In genomic region chr1:56627019-56627635, GRCh38 we compare ENCODE assay signal across 16 cellular contexts. TPM values are rescaled to one million over a fixed set of nuclear protein-coding genes. Genes with fewer than 3 reads are reported as not detected.
DNase-seq lines count a peak whose midpoint lies in the region; ATAC-seq and TF ChIP-seq lines count a peak whose summit lies in the region.
"Had no signal": no experiment of that assay in that cellular context is flagged by ENCODE, and none has a peak within 500 bp of the region (broad histone marks: within the 10 kb centered on the region; RNA-seq: fewer than 3 reads in every experiment).

No MANE protein-coding gene starts in this region.

- no peaks in the 10 kb centered on the region for H3K27me3 Mint-ChIP-seq in activated CD8-positive, alpha-beta memory T cell treated with anti-CD3 and anti-CD28 coated beads, Interleukin-2, amount 10 ng/mL, durations not matched to agents 7 days and 5 days
- H3K27me3 Mint-ChIP-seq in activated naive CD4-positive, alpha-beta T cell treated with anti-CD3 and anti-CD28 coated beads, Interleukin-2, amount 10 ng/mL, durations not matched to agents 7 days and 5 days = peaks cover 4% of the 10 kb centered on the region

- H3K9me3 ChIP-seq in SK-N-SH (no peaks in the 10 kb centered on the region), RWPE2 (ENCODE audit: severe bottlenecking) (no peaks in the 10 kb centered on the region), fibroblast of lung (ENCODE audit: control insufficient read depth, insufficient read depth, low read depth, low read length) (no peaks in the 10 kb centered on the region)

- no peak overlapping the region for H3K27ac Mint-ChIP-seq in activated CD8-positive, alpha-beta memory T cell treated with anti-CD3 and anti-CD28 coated beads, Interleukin-2, amount 10 ng/mL, durations not matched to agents 7 days and 5 days
- H3K27ac Mint-ChIP-seq in activated naive CD4-positive, alpha-beta T cell treated with anti-CD3 and anti-CD28 coated beads, Interleukin-2, amount 10 ng/mL, durations not matched to agents 7 days and 5 days = no peak overlapping the region
- H3K27ac Mint-ChIP-seq: CD4-positive, alpha-beta T cell had no signal

- CTCF ChIA-PET in SK-N-SH (lab: Yijun Ruan, JAX) = interaction anchor here (1.1 kb wide), 1 partner anchor 42 kb away, joined by 4 read pairs; no protein-coding TSS in a partner anchor
- CTCF ChIA-PET in activated CD8-positive, alpha-beta memory T cell treated with anti-CD3 and anti-CD28 coated beads, Interleukin-2, amount 10 ng/mL, durations not matched to agents 7 days and 5 days (lab: Charles Lee) = no interaction called here
- CTCF ChIA-PET in activated naive CD4-positive, alpha-beta T cell treated with anti-CD3 and anti-CD28 coated beads, Interleukin-2, amount 10 ng/mL, durations not matched to agents 7 days and 5 days (lab: Charles Lee) = no interaction called here

- no peak overlapping the region for H3K4me3 Mint-ChIP-seq in activated CD8-positive, alpha-beta memory T cell treated with anti-CD3 and anti-CD28 coated beads, Interleukin-2, amount 10 ng/mL, durations not matched to agents 7 days and 5 days
- no peak overlapping the region for H3K4me3 Mint-ChIP-seq in activated naive CD4-positive, alpha-beta T cell treated with anti-CD3 and anti-CD28 coated beads, Interleukin-2, amount 10 ng/mL, durations not matched to agents 7 days and 5 days
- H3K4me3 Mint-ChIP-seq: CD4-positive, alpha-beta T cell had no signal

- no peak for TF ChIP-seq EP300 in SK-N-SH (IDR thresholded peaks at IDR 0.05; ENCODE audit: borderline replicate concordance in 1 of 2, low read depth in 1 of 2, low read length in 1 of 2)

- H3K27me3 ChIP-seq in SK-N-SH (ENCODE audit: insufficient read depth) (no peaks in the 10 kb centered on the region), RWPE2 (ENCODE audit: insufficient read depth, poor library complexity, severe bottlenecking) (no peaks in the 10 kb centered on the region), fibroblast of lung (ENCODE audit: control insufficient read depth, insufficient read depth, low read length) (no peaks in the 10 kb centered on the region)

- H3K79me2 ChIP-seq in SK-N-SH (ENCODE audit: insufficient read depth) (no peaks in the 10 kb centered on the region), fibroblast of lung (ENCODE audit: control insufficient read depth, insufficient read depth, low read length) (no peaks in the 10 kb centered on the region)

- 78% methylated on average over 3 of the region's 3 CpGs for WGBS in SK-N-SH (ENCODE audit: low lambda C conversion rate)

- H3K9ac ChIP-seq in SK-N-SH = no peak overlapping the region
- no peak overlapping the region for H3K9ac ChIP-seq in fibroblast of lung (ENCODE audit: insufficient read depth, low read length)

- no peaks in the 10 kb centered on the region for H3K9me3 Mint-ChIP-seq in activated CD8-positive, alpha-beta memory T cell treated with anti-CD3 and anti-CD28 coated beads, Interleukin-2, amount 10 ng/mL, durations not matched to agents 7 days and 5 days (ENCODE audit: low read depth)
- H3K9me3 Mint-ChIP-seq in activated naive CD4-positive, alpha-beta T cell treated with anti-CD3 and anti-CD28 coated beads, Interleukin-2, amount 10 ng/mL, durations not matched to agents 7 days and 5 days = no peaks in the 10 kb centered on the region
- H3K9me3 Mint-ChIP-seq: CD4-positive, alpha-beta T cell had no signal

- H4K20me1 ChIP-seq in SK-N-SH (ENCODE audit: insufficient read depth) (no peaks in the 10 kb centered on the region), fibroblast of lung (ENCODE audit: control insufficient read depth, extremely low read depth, insufficient read depth, low read length) (no peaks in the 10 kb centered on the region)

- no peaks in the 10 kb centered on the region for H3K9me2 ChIP-seq in SK-N-SH

- no peak overlapping the region for H3K4me3 ChIP-seq in SK-N-SH (ENCODE audit: low read depth in 2 of 2, low read length in 1 of 2)
- H3K4me3 ChIP-seq in RWPE2 (ENCODE audit: severe bottlenecking) = no peak overlapping the region
- H3K4me3 ChIP-seq in fibroblast of lung (replicated peaks in 1 of 4; ENCODE audit: control extremely low read depth in 1 of 4, insufficient read depth in 1 of 4, low read depth in 3 of 4, low read length in 4 of 4) = no peak overlapping the region

- H3F3A ChIP-seq in SK-N-SH (replicated peaks; ENCODE audit: insufficient read depth) = peaks cover 16% of the 10 kb centered on the region

- no peak for DNase-seq in SK-N-SH
- no peak for DNase-seq in RWPE2 (ENCODE audit: low spot score)
- DNase-seq in fibroblast of lung (ENCODE audit: low read depth in 2 of 2) = peak in 1 of 2 donors; percentile 27
- no peak for DNase-seq in central memory CD4-positive, alpha-beta T cell
- no peak for DNase-seq in activated CD8-positive, alpha-beta memory T cell treated with anti-CD3 and anti-CD28 coated beads, Interleukin-2, amount 10 ng/mL, durations not matched to agents 7 days and 5 days
- DNase-seq in activated naive CD4-positive, alpha-beta T cell treated with anti-CD3 and anti-CD28 coated beads, Interleukin-2, amount 10 ng/mL, durations not matched to agents 7 days and 5 days = no peak
- DNase-seq: 8988T; CD4-positive, alpha-beta T cell; KBM-7; NCI-H1694 treated with DMSO at 0.1 percent for 48 hours; NCI-H510A treated with DMSO at 0.1 percent for 48 hours; OCI-M1; RPMI8226; SIG-M5 had no signal

- H3K4me2 ChIP-seq in SK-N-SH = 0 out of 2 replicates have a peak overlapping the region, but pooled peaks have one; percentile 21
- H3K4me2 ChIP-seq in fibroblast of lung (ENCODE audit: extremely low read depth, insufficient read depth, low read length) = peak overlapping the region; percentile 45

- POLR2A ChIA-PET in SK-N-SH (lab: Yijun Ruan, JAX) = no interaction called here

- TF ChIP-seq RAD21 in SK-N-SH (IDR thresholded peaks at IDR 0.05; ENCODE audit: low read length) = no peak

- no peaks in the 10 kb centered on the region for H3K36me3 Mint-ChIP-seq in activated CD8-positive, alpha-beta memory T cell treated with anti-CD3 and anti-CD28 coated beads, Interleukin-2, amount 10 ng/mL, durations not matched to agents 7 days and 5 days
- no peaks in the 10 kb centered on the region for H3K36me3 Mint-ChIP-seq in activated naive CD4-positive, alpha-beta T cell treated with anti-CD3 and anti-CD28 coated beads, Interleukin-2, amount 10 ng/mL, durations not matched to agents 7 days and 5 days

- H3K36me3 ChIP-seq in SK-N-SH (replicated peaks in 1 of 2; ENCODE audit: control insufficient read depth in 1 of 2, insufficient read depth in 2 of 2, low read length in 1 of 2) (no peaks in the 10 kb centered on the region), RWPE2 (ENCODE audit: low read depth) (no peaks in the 10 kb centered on the region), fibroblast of lung (ENCODE audit: control insufficient read depth, insufficient read depth, low read length) (no peaks in the 10 kb centered on the region)

- no peaks in the 10 kb centered on the region for H3K4me1 Mint-ChIP-seq in activated CD8-positive, alpha-beta memory T cell treated with anti-CD3 and anti-CD28 coated beads, Interleukin-2, amount 10 ng/mL, durations not matched to agents 7 days and 5 days
- H3K4me1 Mint-ChIP-seq in activated naive CD4-positive, alpha-beta T cell treated with anti-CD3 and anti-CD28 coated beads, Interleukin-2, amount 10 ng/mL, durations not matched to agents 7 days and 5 days = no peaks in the 10 kb centered on the region

- H2AFZ ChIP-seq in SK-N-SH (ENCODE audit: low read depth) (no peak overlapping the region), fibroblast of lung (ENCODE audit: low read length) (no peak overlapping the region)

- TF ChIP-seq CTCF in SK-N-SH (IDR thresholded peaks at IDR 0.05) (no peak), RWPE2 (IDR thresholded peaks at IDR 0.05; ENCODE audit: poor library complexity, severe bottlenecking) (no peak), fibroblast of lung (conservative IDR thresholded peaks at IDR 0.05 in 1 of 2, IDR thresholded peaks at IDR 0.05 in 1 of 2; ENCODE audit: low read depth in 1 of 2, low read length in 2 of 2) (no peak)

- H3K4me1 ChIP-seq in SK-N-SH (ENCODE audit: control insufficient read depth in 1 of 2, insufficient read depth in 2 of 2, low read depth in 1 of 2, low read length in 1 of 2) (peaks cover 0 to 5% of the 10 kb centered on the region in 2 experiments; a peak in 1 of 4 replicates), RWPE2 (ENCODE audit: insufficient read depth, poor library complexity, severe bottlenecking) (peaks cover 21% of the 10 kb centered on the region), fibroblast of lung (ENCODE audit: control insufficient read depth, extremely low read depth, insufficient read depth, low read length) (peaks cover 10% of the 10 kb centered on the region)

- H3K27ac ChIP-seq in SK-N-SH (ENCODE audit: low read depth in 2 of 2, low read length in 1 of 2) (peak overlapping the region in 1 of 2 experiments; percentile 40; a peak in 2 of 4 replicates), RWPE2 (ENCODE audit: poor library complexity, severe bottlenecking) (peak overlapping the region; percentile 46), fibroblast of lung (ENCODE audit: insufficient read depth, low read length) (no peak overlapping the region)

- ATAC-seq in SK-N-SH treated with all-trans-retinoic acid at 6 μM for 48 hours (no peak), RWPE2 (ENCODE audit: low read depth) (peak; percentile 34; the same call in 2 of the 3 replicates), GM21737 (IDR thresholded peaks at IDR 0.05; ENCODE audit: unreplicated experiment) (no peak)
- ATAC-seq in activated CD8-positive, alpha-beta memory T cell treated with anti-CD3 and anti-CD28 coated beads, Interleukin-2, amount 10 ng/mL, durations not matched to agents 7 days and 5 days = no peak

TF ChIP-seq in SK-N-SH, 30 proteins besides CTCF, POLR2A, EP300 and RAD21 (continues in another document):
- TF ChIP-seq NRF1 (IDR thresholded peaks at IDR 0.05; ENCODE audit: low read depth, low read length) = no peak

TF ChIP-seq in SK-N-SH treated with all-trans-retinoic acid at 6 μM for 48 hours, 23 proteins besides CTCF, POLR2A, EP300 and RAD21 (continues in another document):
- no peak for TF ChIP-seq ZFP3 (CRISPR knock-in tag; IDR thresholded peaks at IDR 0.05)

RNA-seq across cellular contexts. Expression of gene PRKAA2, which starts 18.0 kb away (rescaled TPM):
- polyA plus RNA-seq in SK-N-SH (2012; rRNA removed) (1.5 and 1.8 TPM in 2 replicates), fibroblast of lung (2.9 and 3.1 TPM in 2 replicates)
- 1.8 and 2.1 TPM in 2 replicates for polyA plus RNA-seq in SK-N-SH (2012; cell fraction: cytosol; rRNA removed)
- polyA plus RNA-seq in SK-N-SH (2012; cell fraction: nucleus; rRNA removed) = 2.3 and 4.9 TPM in 2 replicates
- total RNA-seq in fibroblast of lung = 4.9 and 7.1 TPM in 2 replicates
- 1.6 and 1.8 TPM in 2 replicates for polyA plus RNA-seq in fibroblast of lung (2012)
- polyA minus RNA-seq in fibroblast of lung (ENCODE audit: low replicate concordance) = 0.90 and 1.4 TPM in 2 replicates
- not detected for total RNA-seq in activated CD8-positive, alpha-beta memory T cell treated with anti-CD3 and anti-CD28 coated beads, Interleukin-2, amount 10 ng/mL, durations not matched to agents 7 days and 5 days
- total RNA-seq: CD4-positive, alpha-beta T cell had no signal

RNA-seq across cellular contexts. Expression of gene PLPP3, which starts 47.8 kb away (rescaled TPM):
- polyA plus RNA-seq in SK-N-SH (2012; rRNA removed) = 32.2 and 38.1 TPM in 2 replicates
- polyA plus RNA-seq in SK-N-SH (2012; cell fraction: cytosol; rRNA removed) = 28.3 and 34.6 TPM in 2 replicates
- 20.8 and 34.3 TPM in 2 replicates for polyA plus RNA-seq in SK-N-SH (2012; cell fraction: nucleus; rRNA removed)
- 170 and 343 TPM in 2 replicates for total RNA-seq in fibroblast of lung
- polyA plus RNA-seq in fibroblast of lung = 185 and 465 TPM in 2 replicates
- polyA plus RNA-seq in fibroblast of lung (2012) = 129 and 296 TPM in 2 replicates
- polyA minus RNA-seq in fibroblast of lung (ENCODE audit: low replicate concordance) = 284 and 399 TPM in 2 replicates
- total RNA-seq in activated CD8-positive, alpha-beta memory T cell treated with anti-CD3 and anti-CD28 coated beads, Interleukin-2, amount 10 ng/mL, durations not matched to agents 7 days and 5 days = not detected
- total RNA-seq: CD4-positive, alpha-beta T cell had no signal

Comparison
In these comparisons a context has a peak if more than half of its experiments do, and no peak if none do; other contexts are left out.
1. RNA of gene PLPP3, which starts 47.8 kb away (total RNA-seq): 170 to 343 TPM in fibroblast of lung; not detected in activated CD8-positive, alpha-beta memory T cell treated with anti-CD3 and anti-CD28 coated beads, Interleukin-2, amount 10 ng/mL, durations not matched to agents 7 days and 5 days; every median in the first group is over 100 times any median in the second.